36 cellular contexts compared by ENCODE assay signal in the genomic region with DNA sequence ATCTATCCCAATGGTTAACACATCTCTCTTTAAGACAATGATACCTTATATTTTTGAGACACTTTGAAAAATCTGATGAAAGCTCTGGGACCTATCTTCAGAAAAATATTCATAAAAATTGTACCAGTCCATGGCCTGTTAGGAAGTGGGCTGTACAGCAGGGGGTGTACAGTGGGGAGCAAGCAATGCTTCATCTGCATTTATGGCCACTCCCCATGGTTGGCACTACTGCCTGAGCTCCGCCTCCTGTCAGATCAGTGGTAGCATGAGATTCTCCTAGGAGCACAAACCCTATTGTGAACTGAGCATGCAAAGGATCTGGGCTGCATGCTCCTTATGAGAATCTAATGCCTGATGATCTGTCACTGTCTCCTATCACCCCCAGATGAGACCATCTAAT. TPM values are rescaled to one million over a fixed set of nuclear protein-coding genes. Genes with fewer than 3 reads are reported as not detected.
DNase-seq lines count a peak whose midpoint lies in the region; ATAC-seq, FAIRE-seq and TF ChIP-seq lines count a peak whose summit lies in the region.
"Had no signal": no experiment of that assay in that cellular context is flagged by ENCODE, and none has a peak within 500 bp of the region (broad histone marks: within the 10 kb centered on the region; RNA-seq: fewer than 3 reads in every experiment).

No MANE protein-coding gene starts in this region.

- in situ Hi-C loops in GM12878 (cut with MboI) = no loop called here

- H3K27ac Mint-ChIP-seq in CD4-positive, alpha-beta T cell = no peak overlapping the region
- H3K27ac Mint-ChIP-seq: activated CD4-positive, alpha-beta memory T cell treated with anti-CD3 and anti-CD28 coated beads for 36 hours; activated T-helper 1 cell treated with anti-CD3 and anti-CD28 coated beads, Interleukin-12 subunit alpha, Interleukin-12 subunit beta, Interleukin-2, Interleukin-4 antibody, amounts not matched to agents 30 ng/mL and 10 ng/mL and 1 ng/mL, durations not matched to agents 14 hours and 24 hours and 36 hours; CD14-positive monocyte; naive thymus-derived CD8-positive, alpha-beta T cell; stimulated activated naive B cell treated with anti-CD40 and anti-IgM and Interleukin-4, amounts not matched to agents 10 μg/mL and 1 μg/mL and 100 μg/mL, for 72 hours; T-helper 2 cell treated with Interferon-gamma antibody and Interleukin-4, amounts not matched to agents 5 μg/mL and 100 μg/mL, for 36 hours had no signal

- H3K36me3 Mint-ChIP-seq in CD4-positive, alpha-beta T cell (ENCODE audit: low read depth) = no peaks in the 10 kb centered on the region
- H3K36me3 Mint-ChIP-seq: activated CD4-positive, alpha-beta memory T cell treated with anti-CD3 and anti-CD28 coated beads for 36 hours; brain; CD14-positive monocyte; stimulated activated naive B cell treated with anti-CD40 and anti-IgM and Interleukin-4, amounts not matched to agents 10 μg/mL and 1 μg/mL and 100 μg/mL, for 72 hours had no signal

- no peaks in the 10 kb centered on the region for H4K20me1 ChIP-seq in Loucy (ENCODE audit: insufficient read depth, low read length, poor library complexity, severe bottlenecking)
- H4K20me1 ChIP-seq in GM12878 (ENCODE audit: control insufficient read depth, insufficient read depth) = no peaks in the 10 kb centered on the region

- TF ChIP-seq POLR2A in GM12878 (IDR thresholded peaks at IDR 0.05; ENCODE audit: low read depth, low read length) = no peak

- peak; percentile 43 for ATAC-seq in CD4-positive, alpha-beta T cell (ENCODE audit: poor library complexity)
- ATAC-seq in GM12878 = 0 out of 3 replicates have a peak, but pooled peaks have one; percentile 15
- ATAC-seq: gastrocnemius medialis; stimulated activated naive B cell treated with anti-CD40 and anti-IgM and Interleukin-4, amounts not matched to agents 10 μg/mL and 1 μg/mL and 100 μg/mL, for 72 hours had no signal

- no peaks in the 10 kb centered on the region for H3K9me3 ChIP-seq in CD4-positive, alpha-beta T cell (ENCODE audit: control insufficient read depth, low read length)
- H3K9me3 ChIP-seq in Loucy (ENCODE audit: insufficient read depth, low read depth, low read length) (no peaks in the 10 kb centered on the region), GM12878 (replicated peaks; ENCODE audit: control insufficient read depth, insufficient read depth, low read length) (no peaks in the 10 kb centered on the region)
- H3K9me3 ChIP-seq: gastrocnemius medialis, testis had no signal

- peaks cover 10% of the 10 kb centered on the region for H3K4me1 ChIP-seq in Loucy (ENCODE audit: insufficient read depth, low read length, poor library complexity, severe bottlenecking)
- peaks cover 10% of the 10 kb centered on the region for H3K4me1 ChIP-seq in GM12878 (ENCODE audit: control insufficient read depth, insufficient read depth, low read length)

- H3F3A ChIP-seq in Loucy (ENCODE audit: low read depth) = no peaks in the 10 kb centered on the region

- H3K79me2 ChIP-seq in Loucy (ENCODE audit: insufficient read depth, low read length) (no peaks in the 10 kb centered on the region), GM12878 (ENCODE audit: control insufficient read depth, insufficient read depth, low read length) (no peaks in the 10 kb centered on the region)

- POLR2A ChIA-PET in CD4-positive, alpha-beta T cell (lab: Charles Lee) = no interaction called here
- POLR2A ChIA-PET in GM12878 (lab: Charles Lee) = no interaction called here

- DNase-seq in DMS 273 (lab: John Stamatoyannopoulos, UW; ENCODE audit: unreplicated experiment) (peak; percentile 25), DMS 273 treated with DMSO at 0.1 percent for 48 hours (lab: John Stamatoyannopoulos, UW) (no peak), GM12878 (ENCODE audit: low read depth, low spot score) (no peak), cerebellar nuclear complex (lab: John Stamatoyannopoulos, UW) (no peak), AG08395 (ENCODE audit: low spot score) (no peak), ureter (ENCODE audit: low spot score) (no peak)
- DNase-seq in CD4-positive, alpha-beta T cell = no peak
- DNase-seq: activated CD4-positive, alpha-beta memory T cell treated with anti-CD3 and anti-CD28 coated beads for 36 hours; activated CD4-positive, alpha-beta T cell treated with anti-CD3 and anti-CD28 coated beads for 1 hour; activated CD8-positive, alpha-beta memory T cell treated with anti-CD3 and anti-CD28 coated beads, Interleukin-2, amount 50 U/mL, for 4 hours; activated naive CD4-positive, alpha-beta T cell treated with anti-CD3 and anti-CD28 coated beads, Interleukin-2, amount 50 U/mL, for 16 hours; amniotic stem cell; dorsolateral prefrontal cortex; gastrocnemius medialis; H7; MV-4-11; naive thymus-derived CD8-positive, alpha-beta T cell; NCI-H446; OCI-M1; SHP77; stimulated activated naive B cell treated with anti-CD40 and anti-IgM and Interleukin-4, amounts not matched to agents 10 μg/mL and 1 μg/mL and 100 μg/mL, for 72 hours; testis had no signal

- H3K27ac ChIP-seq in CD4-positive, alpha-beta T cell (ENCODE audit: low read depth, low read length) = no peak overlapping the region
- no peak overlapping the region for H3K27ac ChIP-seq in GM12878 (ENCODE audit: control insufficient read depth, insufficient read depth)
- H3K27ac ChIP-seq: 22Rv1, KMS-11, testis had no signal

- H3K36me3 ChIP-seq in Loucy (ENCODE audit: insufficient read depth, low read length) (no peaks in the 10 kb centered on the region), GM12878 (ENCODE audit: control insufficient read depth in 2 of 2, insufficient read depth in 2 of 2, low read length in 1 of 2) (no peaks in the 10 kb centered on the region)
- H3K36me3 ChIP-seq: gastrocnemius medialis had no signal

- WGBS in GM12878 (ENCODE audit: insufficient coverage, insufficient replicate concordance, low lambda C conversion rate, missing lambda C conversion rate) = 100% methylated on average over 1 of the region's 1 CpG

- H3K9me3 Mint-ChIP-seq in CD4-positive, alpha-beta T cell = no peaks in the 10 kb centered on the region
- H3K9me3 Mint-ChIP-seq: activated CD4-positive, alpha-beta memory T cell treated with anti-CD3 and anti-CD28 coated beads for 36 hours; CD14-positive monocyte; stimulated activated naive B cell treated with anti-CD40 and anti-IgM and Interleukin-4, amounts not matched to agents 10 μg/mL and 1 μg/mL and 100 μg/mL, for 72 hours; T-helper 2 cell treated with Interferon-gamma antibody and Interleukin-4, amounts not matched to agents 5 μg/mL and 100 μg/mL, for 36 hours had no signal

- no peaks in the 10 kb centered on the region for H3K27me3 ChIP-seq in CD4-positive, alpha-beta T cell (ENCODE audit: control insufficient read depth, insufficient read depth, low read length)
- H3K27me3 ChIP-seq in Loucy (ENCODE audit: insufficient read depth, low read length, poor library complexity, severe bottlenecking) (no peaks in the 10 kb centered on the region), GM12878 (replicated peaks in 1 of 2; ENCODE audit: control insufficient read depth in 2 of 2, insufficient read depth in 2 of 2, low read length in 1 of 2) (no peaks in the 10 kb centered on the region)
- H3K27me3 ChIP-seq: dorsolateral prefrontal cortex, gastrocnemius medialis, testis had no signal

- CTCF ChIA-PET in CD4-positive, alpha-beta T cell (lab: Charles Lee) = no interaction called here
- CTCF ChIA-PET in GM12878 (lab: Yijun Ruan, JAX) = interaction anchor here (0.8 to 1.9 kb wide), 3 partner anchors 99 to 191 kb away, joined by 3 to 7 read pairs (median 3); no protein-coding TSS in a partner anchor

- peaks cover 25% of the 10 kb centered on the region for H3K27me3 Mint-ChIP-seq in CD4-positive, alpha-beta T cell
- H3K27me3 Mint-ChIP-seq: brain had no signal

- no peak for TF ChIP-seq CTCF in CD4-positive, alpha-beta T cell (IDR thresholded peaks at IDR 0.05)
- TF ChIP-seq CTCF in Loucy (conservative IDR thresholded peaks at IDR 0.05; ENCODE audit: low read length) (0 out of 2 replicates have a peak, but pooled peaks have one; percentile 10), GM12878 (IDR thresholded peaks at IDR 0.05 in 2 of 3, conservative IDR thresholded peaks at IDR 0.05 in 1 of 3; ENCODE audit: control insufficient read depth in 2 of 3, extremely low read depth in 1 of 3, insufficient read depth in 1 of 3, low read depth in 3 of 3, low read length in 3 of 3) (no peak)

- RAD21 ChIA-PET in GM12878 (lab: Charles Lee; ENCODE audit: unreplicated experiment) = no interaction called here

- H3K4me2 ChIP-seq in Loucy (ENCODE audit: low read depth, low read length, poor library complexity, severe bottlenecking) (no peak overlapping the region), GM12878 (ENCODE audit: control insufficient read depth, insufficient read depth) (no peak overlapping the region)
- H3K4me2 ChIP-seq: KMS-11 had no signal

- no peak overlapping the region for H2AFZ ChIP-seq in Loucy (ENCODE audit: low read length)
- H2AFZ ChIP-seq in GM12878 (ENCODE audit: control insufficient read depth, low read depth, low read length) = no peak overlapping the region

- peaks cover 6% of the 10 kb centered on the region for H3K4me1 Mint-ChIP-seq in CD4-positive, alpha-beta T cell (ENCODE audit: low read depth)
- H3K4me1 Mint-ChIP-seq: CD14-positive monocyte had no signal

- no peak for TF ChIP-seq EP300 in GM12878 (IDR thresholded peaks at IDR 0.05; ENCODE audit: borderline replicate concordance in 1 of 2, control insufficient read depth in 1 of 2, low read depth in 2 of 2, low read length in 2 of 2)

- SMC1A ChIA-PET in GM12878 (lab: Charles Lee; ENCODE audit: uncharacterized antibody, unreplicated experiment) = interaction anchor here (1.3 kb wide), 1 partner anchor 129 kb away, joined by 3 read pairs; no protein-coding TSS in a partner anchor

- H3K9ac ChIP-seq in Loucy (ENCODE audit: low read depth, low read length, poor library complexity, severe bottlenecking) (no peak overlapping the region), GM12878 (ENCODE audit: control insufficient read depth, insufficient read depth, low read length) (no peak overlapping the region)
- H3K9ac ChIP-seq: KMS-11 had no signal

- BruUV-seq in GM12878 (replicated peaks; lab: Mats Ljungman, UMichigan) = no TSS peak

- FAIRE-seq in GM12878 (lab: Jason Lieb, UNC) = no peak
- FAIRE-seq: GM12892, urothelium cell line had no signal

- H3K4me3 Mint-ChIP-seq in CD4-positive, alpha-beta T cell = no peak overlapping the region
- H3K4me3 Mint-ChIP-seq: activated CD4-positive, alpha-beta memory T cell treated with anti-CD3 and anti-CD28 coated beads for 36 hours; activated T-helper 1 cell treated with anti-CD3 and anti-CD28 coated beads, Interleukin-12 subunit alpha, Interleukin-12 subunit beta, Interleukin-2, Interleukin-4 antibody, amounts not matched to agents 30 ng/mL and 10 ng/mL and 1 ng/mL, durations not matched to agents 14 hours and 24 hours and 36 hours; brain; CD14-positive monocyte; naive thymus-derived CD8-positive, alpha-beta T cell; stimulated activated naive B cell treated with anti-CD40 and anti-IgM and Interleukin-4, amounts not matched to agents 10 μg/mL and 1 μg/mL and 100 μg/mL, for 72 hours; T-helper 2 cell treated with Interferon-gamma antibody and Interleukin-4, amounts not matched to agents 5 μg/mL and 100 μg/mL, for 36 hours had no signal

- intact Hi-C loops in CD4-positive, alpha-beta T cell (cut with DNase I, micrococcal nuclease) = no loop called here
- intact Hi-C loops in GM12878 (cut with micrococcal nuclease; ENCODE audit: unreplicated experiment) = no loop called here

- H3K4me3 ChIP-seq in Loucy (ENCODE audit: low read length, poor library complexity, severe bottlenecking) (no peak overlapping the region), GM12878 (no peak overlapping the region)
- H3K4me3 ChIP-seq: dorsolateral prefrontal cortex, gastrocnemius medialis, lung, testis had no signal

- TF ChIP-seq RAD21 in GM12878 (IDR thresholded peaks at IDR 0.05; ENCODE audit: insufficient read depth, low read depth, low read length) = no peak

- H3K9me2 ChIP-seq in Loucy (replicated peaks; ENCODE audit: low read depth, low read length) = no peaks in the 10 kb centered on the region

RNA-seq across cellular contexts. Expression of a gene that starts 42.6 kb away (rescaled TPM):
- total RNA-seq in CD4-positive, alpha-beta T cell = not detected
- total RNA-seq in GM12878 (2013; cell fraction: nucleolus; rRNA removed) = not detected in 2 replicates
- total RNA-seq in GM12878 (2014; rRNA removed) (not detected in 2 replicates), GM12878 (2014; rRNA removed; fragmentation: Illumina TruSeq; extraction: Trizol) (not detected in 2 replicates), GM12878 (2021) (not detected in 2 replicates), ureter (not detected)
- not detected for polyA plus RNA-seq in GM12878 (2011; ENCODE audit: low read depth)
- polyA plus RNA-seq in GM12878 (2011; rRNA removed) (not detected in 2 replicates), GM12878 (2014; fragmentation: Illumina TruSeq; extraction: Trizol) (not detected in 2 replicates), GM12878 (2014; fragmentation: Nextera tagmentation; extraction: Ambion mirVana) (not detected), GM12878 (2014; rRNA removed) (not detected in 2 replicates), GM12878 (2016; fragmentation: Nextera tagmentation; extraction: Ambion mirVana) (not detected)
- polyA plus RNA-seq in GM12878 (2011; cell fraction: cytosol; rRNA removed) = not detected in 2 replicates
- not detected in 2 replicates for polyA plus RNA-seq in GM12878 (2011; cell fraction: nucleus; rRNA removed)
- polyA plus RNA-seq in GM12878 (2012) = not detected in 2 replicates
- polyA minus RNA-seq in GM12878 (2011; rRNA and poly(A)+ RNA removed) = not detected in 2 replicates
- polyA minus RNA-seq in GM12878 (2011; cell fraction: cytosol; rRNA and poly(A)+ RNA removed) = not detected in 2 replicates
- not detected in 2 replicates for polyA minus RNA-seq in GM12878 (2011; cell fraction: nucleus; rRNA and poly(A)+ RNA removed)
- total RNA-seq: activated CD4-positive, alpha-beta memory T cell treated with anti-CD3 and anti-CD28 coated beads for 36 hours; activated T-helper 1 cell treated with anti-CD3 and anti-CD28 coated beads, Interleukin-12 subunit alpha, Interleukin-12 subunit beta, Interleukin-2, Interleukin-4 antibody, amounts not matched to agents 30 ng/mL and 10 ng/mL and 1 ng/mL, durations not matched to agents 14 hours and 24 hours and 36 hours; chondrocyte; gastrocnemius medialis; kidney epithelial cell; lung; naive thymus-derived CD8-positive, alpha-beta T cell; omental fat pad; skeletal muscle tissue had no signal
- polyA plus RNA-seq: CD14-positive monocyte; lung; naive thymus-derived CD8-positive, alpha-beta T cell had no signal
